8 cellular contexts compared by ENCODE assay signal in genomic region chr19:913080-913748, GRCh38. TPM values are rescaled to one million over a fixed set of nuclear protein-coding genes. Genes with fewer than 3 reads are reported as not detected.
DNase-seq lines count a peak whose midpoint lies in the region; ATAC-seq and TF ChIP-seq lines count a peak whose summit lies in the region.

R3HDM4 (minus strand) TSS chr19:913219; CDS start chr19:913157, 62 bp downstream.

- H3K79me2 ChIP-seq in OCI-LY1 (ENCODE audit: insufficient read depth, low read length), result no peaks in the 10 kb centered on the region

- peak within 1 kb of the TSS; percentile 93 for H3K4me2 ChIP-seq in OCI-LY1 (ENCODE audit: low read length)

- peak within 1 kb of the TSS; percentile 87 for H3K4me3 ChIP-seq in OCI-LY1 (ENCODE audit: low read depth, low read length, poor library complexity, severe bottlenecking)
- H3K4me3 ChIP-seq in muscle layer of colon (ENCODE audit: low read depth in 1 of 2, low read length in 2 of 2), result peak within 1 kb of the TSS; percentile 64 to 89

- H3K4me1 ChIP-seq in OCI-LY1 (ENCODE audit: insufficient read depth, low read length, severe bottlenecking), result peaks cover 42% of the 10 kb centered on the region
- peaks cover 14% of the 10 kb centered on the region for H3K4me1 ChIP-seq in muscle layer of colon (ENCODE audit: insufficient read depth, low read length)

- H2AFZ ChIP-seq in OCI-LY1 (ENCODE audit: low read length), result peak within 1 kb of the TSS; percentile 70; the same call in 1 of the 2 replicates

- H3K9ac ChIP-seq in OCI-LY1 (ENCODE audit: low read length) (peak within 1 kb of the TSS; percentile 92), muscle layer of colon (ENCODE audit: low read length) (peak within 1 kb of the TSS; percentile 44)

- H3K4me3 Mint-ChIP-seq in HFFc6, result peak within 1 kb of the TSS; percentile 83
- H3K4me3 Mint-ChIP-seq in activated T-cell treated with anti-CD3 and anti-CD28 coated beads, Interleukin-2, amount 50 U/mL, for 72 hours, result peak within 1 kb of the TSS; percentile 83 to 90

- peak; percentile 82 for DNase-seq in DMS53 (lab: John Stamatoyannopoulos, UW)
- no peak for DNase-seq in HFFc6
- peak; percentile 89 to 94 for DNase-seq in activated T-cell treated with anti-CD3 and anti-CD28 coated beads, Interleukin-2, amount 50 U/mL, for 72 hours
- DNase-seq in stimulated activated CD8-positive, alpha-beta memory T cell treated with anti-CD3 and anti-CD28 coated beads, Interleukin-7, amount 100 ng/mL, for 1 hour (ENCODE audit: low read depth in 2 of 2), result peak; percentile 71 to 73
- DNase-seq in SK-N-DZ (ENCODE audit: low spot score), result no peak

- peak within 1 kb of the TSS; percentile 58 for H3K27ac ChIP-seq in OCI-LY1 (ENCODE audit: low read depth, low read length, poor library complexity, severe bottlenecking)
- peak within 1 kb of the TSS; percentile 81 for H3K27ac ChIP-seq in muscle layer of colon (ENCODE audit: low read depth, low read length)

- H3K27me3 ChIP-seq in OCI-LY1 (ENCODE audit: insufficient read depth, low read length) (peaks cover 10% of the 10 kb centered on the region; the same call in 1 of the 2 replicates), muscle layer of colon (ENCODE audit: control insufficient read depth in 1 of 2, insufficient read depth in 2 of 2, low read length in 2 of 2) (peaks cover 3 to 16% of the 10 kb centered on the region in 2 donors)

- no peaks in the 10 kb centered on the region for H4K20me1 ChIP-seq in OCI-LY1 (ENCODE audit: insufficient read depth, low read length)

- H3K9me3 Mint-ChIP-seq in HFFc6, result no peaks in the 10 kb centered on the region
- H3K9me3 Mint-ChIP-seq in activated T-cell treated with anti-CD3 and anti-CD28 coated beads, Interleukin-2, amount 50 U/mL, for 72 hours, result no peaks in the 10 kb centered on the region

- peak within 1 kb of the TSS; percentile 78 for H3K27ac Mint-ChIP-seq in HFFc6
- peak within 1 kb of the TSS; percentile 88 for H3K27ac Mint-ChIP-seq in activated T-cell treated with anti-CD3 and anti-CD28 coated beads, Interleukin-2, amount 50 U/mL, for 72 hours

- no peaks in the 10 kb centered on the region for H3K9me2 ChIP-seq in OCI-LY1 (ENCODE audit: low read depth, low read length)

- ATAC-seq in activated T-cell treated with anti-CD3 and anti-CD28 coated beads, Interleukin-2, amount 50 U/mL, for 72 hours (replicated peaks in 1 of 2), result peak; percentile 76 to 79
- ATAC-seq in esophagus mucosa, result peak; percentile 54

- no peak for TF ChIP-seq CTCF in HFFc6 (IDR thresholded peaks at IDR 0.05)
- no peak for TF ChIP-seq CTCF in OCI-LY1 (IDR thresholded peaks at IDR 0.05; ENCODE audit: low read length)

- H3K4me1 Mint-ChIP-seq in HFFc6 (ENCODE audit: low read depth), result peaks cover 11% of the 10 kb centered on the region
- H3K4me1 Mint-ChIP-seq in activated T-cell treated with anti-CD3 and anti-CD28 coated beads, Interleukin-2, amount 50 U/mL, for 72 hours (ENCODE audit: low read depth), result peaks cover 36% of the 10 kb centered on the region

- no peaks in the 10 kb centered on the region for H3K36me3 Mint-ChIP-seq in HFFc6 (ENCODE audit: low read depth)
- peaks cover 3 to 9% of the 10 kb centered on the region in 2 donors for H3K36me3 Mint-ChIP-seq in activated T-cell treated with anti-CD3 and anti-CD28 coated beads, Interleukin-2, amount 50 U/mL, for 72 hours (ENCODE audit: insufficient read depth in 2 of 2)

- peaks cover 3% of the 10 kb centered on the region; the same call in 1 of the 2 replicates for H3F3A ChIP-seq in OCI-LY1 (ENCODE audit: insufficient read depth, low read length)

- peaks cover 2% of the 10 kb centered on the region for H3K27me3 Mint-ChIP-seq in HFFc6 (ENCODE audit: insufficient read depth)
- H3K27me3 Mint-ChIP-seq in activated T-cell treated with anti-CD3 and anti-CD28 coated beads, Interleukin-2, amount 50 U/mL, for 72 hours (ENCODE audit: low read depth), result no peaks in the 10 kb centered on the region

- H3K36me3 ChIP-seq in OCI-LY1 (ENCODE audit: insufficient read depth, low read length), result 0 out of 2 replicates have a peak, but pooled peaks cover 6% of the 10 kb centered on the region
- no peaks in the 10 kb centered on the region for H3K36me3 ChIP-seq in muscle layer of colon (ENCODE audit: insufficient read depth, low read length)

- H3K9me3 ChIP-seq in OCI-LY1 (ENCODE audit: low read length) (no peaks in the 10 kb centered on the region), muscle layer of colon (ENCODE audit: low read length) (no peaks in the 10 kb centered on the region)

RNA-seq across cellular contexts. Expression of gene R3HDM4, which starts in this region (rescaled TPM):
- 10 to 100 TPM; 41.9 to 53.4 (median 45.9) TPM for total RNA-seq in HFFc6 (2021; fragmentation: NEBNext Ultra II Directional; extraction: Animal tissue kit (Norgen Biotek cat#: 25700))
- 100 to 1,000 TPM; 109 to 126 TPM for total RNA-seq in activated T-cell treated with anti-CD3 and anti-CD28 coated beads, Interleukin-2, amount 50 U/mL, for 72 hours
- total RNA-seq in esophagus mucosa, result 59.2 TPM
- 35.9 and 42.5 TPM in 2 replicates for polyA plus RNA-seq in SK-N-DZ (2014; cell fraction: cytosol; rRNA removed)
- polyA plus RNA-seq in SK-N-DZ (2014; cell fraction: nucleus; rRNA removed), result 49.3 and 61.5 TPM in 2 replicates

Comparison
In these comparisons a context has a peak if more than half of its experiments do, and no peak if none do; other contexts are left out.
1. DNase-seq: peak in DMS53 (single experiment), activated T-cell treated with anti-CD3 and anti-CD28 coated beads, Interleukin-2, amount 50 U/mL, for 72 hours (2 of 2) and stimulated activated CD8-positive, alpha-beta memory T cell treated with anti-CD3 and anti-CD28 coated beads, Interleukin-7, amount 100 ng/mL, for 1 hour (2 of 2); none in HFFc6 (single experiment) and SK-N-DZ (single experiment).